Comparison of ENCODE assay signal across 12 cellular contexts in the genomic region with DNA sequence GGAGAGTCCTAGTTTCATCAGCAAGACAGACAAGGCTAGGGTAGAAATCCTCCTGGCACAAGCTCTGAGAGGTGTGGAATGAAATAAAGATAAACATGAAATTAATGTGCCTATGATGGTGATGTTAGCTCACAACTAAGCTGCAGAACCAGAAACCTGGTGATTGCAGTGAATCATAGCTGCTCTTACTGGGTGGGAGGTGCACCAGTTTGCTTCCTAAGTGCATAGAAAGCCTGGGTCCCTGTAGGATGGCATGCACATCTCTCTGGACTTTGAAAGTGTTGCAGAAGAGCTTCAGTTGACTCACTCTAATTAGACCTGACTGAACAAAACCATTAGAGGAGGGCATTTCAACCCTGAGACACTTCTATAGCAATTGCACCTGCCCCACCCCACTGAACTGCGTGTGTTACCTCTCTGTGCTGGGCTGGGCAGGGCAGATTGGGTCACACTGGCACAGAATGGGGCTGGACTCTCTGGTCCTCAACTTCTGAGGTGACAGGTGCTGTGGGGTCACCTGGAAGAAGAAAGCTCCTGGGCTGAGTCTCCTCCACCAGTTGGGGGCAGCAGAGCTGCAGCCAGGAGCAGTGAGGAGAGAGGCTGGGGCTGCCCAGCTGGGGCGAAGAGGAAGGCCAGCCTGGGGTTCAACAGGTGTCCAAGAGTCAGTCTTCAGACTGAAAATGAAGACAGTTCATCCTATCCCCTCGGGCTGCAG. TPM values are rescaled to one million over a fixed set of nuclear protein-coding genes. Genes with fewer than 3 reads are reported as not detected.
DNase-seq lines count a peak whose midpoint lies in the region; TF ChIP-seq lines count a peak whose summit lies in the region.
"Had no signal": no experiment of that assay in that cellular context is flagged by ENCODE, and none has a peak within 500 bp of the region (broad histone marks: within the 10 kb centered on the region; RNA-seq: fewer than 3 reads in every experiment).

No MANE protein-coding gene starts in this region.

- no peaks in the 10 kb centered on the region for H3K9me3 ChIP-seq in OCI-LY1 (ENCODE audit: low read length)
- no peaks in the 10 kb centered on the region for H3K9me3 ChIP-seq in testis

- H3K27me3 ChIP-seq in OCI-LY1 (ENCODE audit: insufficient read depth, low read length) (no peaks in the 10 kb centered on the region), testis (no peaks in the 10 kb centered on the region)

- TF ChIP-seq CTCF in OCI-LY1 (IDR thresholded peaks at IDR 0.05; ENCODE audit: low read length), result peak; percentile 60
- TF ChIP-seq CTCF in fibroblast of villous mesenchyme (IDR thresholded peaks at IDR 0.05; ENCODE audit: insufficient read depth, low read depth, low read length), result peak; percentile 30
- no peak for TF ChIP-seq CTCF in testis (IDR thresholded peaks at IDR 0.05)

- DNase-seq in activated naive CD4-positive, alpha-beta T cell treated with anti-CD3 and anti-CD28 coated beads, Interleukin-2, amount 50 U/mL, for 16 hours, result no peak
- DNase-seq in fibroblast of villous mesenchyme (ENCODE audit: low read depth) (no peak), testis (peak; percentile 24), cortex of kidney (lab: John Stamatoyannopoulos, UW) (no peak), NCI-H1105 (lab: John Stamatoyannopoulos, UW) (no peak)
- no peak for DNase-seq in effector CD8-positive, alpha-beta T cell (lab: John Stamatoyannopoulos, UW)
- DNase-seq: AML-193 had no signal

- H3K27ac ChIP-seq in OCI-LY1 (ENCODE audit: low read depth, low read length, poor library complexity, severe bottlenecking) (no peak overlapping the region), testis (no peak overlapping the region)

- no peaks in the 10 kb centered on the region for H4K20me1 ChIP-seq in OCI-LY1 (ENCODE audit: insufficient read depth, low read length)

- H3K36me3 ChIP-seq in OCI-LY1 (ENCODE audit: insufficient read depth, low read length), result no peaks in the 10 kb centered on the region
- H3K36me3 ChIP-seq in testis (ENCODE audit: low read depth, missing control alignments), result no peaks in the 10 kb centered on the region

- H3K36me3 Mint-ChIP-seq in activated naive CD4-positive, alpha-beta T cell treated with anti-CD3 and anti-CD28 coated beads, Interleukin-2, amount 50 U/mL, for 24 hours, result no peaks in the 10 kb centered on the region

- H3K79me2 ChIP-seq in OCI-LY1 (ENCODE audit: insufficient read depth, low read length), result no peaks in the 10 kb centered on the region

- H3K4me3 Mint-ChIP-seq in activated naive CD4-positive, alpha-beta T cell treated with anti-CD3 and anti-CD28 coated beads, Interleukin-2, amount 50 U/mL, for 24 hours, result no peak overlapping the region
- H3K4me3 Mint-ChIP-seq: dendritic cell treated with granulocyte-macrophage colony-stimulating factor and Interleukin-4, amounts not matched to agents 40 ng/mL and 50 ng/mL, for 4 days had no signal

- no peak overlapping the region for H3K4me2 ChIP-seq in OCI-LY1 (ENCODE audit: low read length)

- WGBS in testis, 2 donors, result 74 to 85% methylated on average over 3 of the region's 3 CpGs

- H3K4me1 Mint-ChIP-seq in activated naive CD4-positive, alpha-beta T cell treated with anti-CD3 and anti-CD28 coated beads, Interleukin-2, amount 50 U/mL, for 24 hours, result no peaks in the 10 kb centered on the region

- H2AFZ ChIP-seq in OCI-LY1 (ENCODE audit: low read length), result no peak overlapping the region

- no peaks in the 10 kb centered on the region for H3K9me3 Mint-ChIP-seq in activated naive CD4-positive, alpha-beta T cell treated with anti-CD3 and anti-CD28 coated beads, Interleukin-2, amount 50 U/mL, for 24 hours
- H3K9me3 Mint-ChIP-seq: dendritic cell treated with granulocyte-macrophage colony-stimulating factor and Interleukin-4, amounts not matched to agents 40 ng/mL and 50 ng/mL, for 4 days had no signal

- H3K9me2 ChIP-seq in OCI-LY1 (ENCODE audit: low read depth, low read length), result no peaks in the 10 kb centered on the region

- no peak overlapping the region for H3K9ac ChIP-seq in OCI-LY1 (ENCODE audit: low read length)

- no peaks in the 10 kb centered on the region for H3F3A ChIP-seq in OCI-LY1 (ENCODE audit: insufficient read depth, low read length)

- H3K4me3 ChIP-seq in OCI-LY1 (ENCODE audit: low read depth, low read length, poor library complexity, severe bottlenecking), result no peak overlapping the region
- H3K4me3 ChIP-seq in fibroblast of villous mesenchyme (ENCODE audit: low read depth, low read length), result no peak overlapping the region
- no peak overlapping the region for H3K4me3 ChIP-seq in testis

- peak overlapping the region; percentile 30 for H3K27ac Mint-ChIP-seq in activated naive CD4-positive, alpha-beta T cell treated with anti-CD3 and anti-CD28 coated beads, Interleukin-2, amount 50 U/mL, for 24 hours
- H3K27ac Mint-ChIP-seq: dendritic cell treated with granulocyte-macrophage colony-stimulating factor and Interleukin-4, amounts not matched to agents 40 ng/mL and 50 ng/mL, for 4 days had no signal

- TF ChIP-seq POLR2A in testis (IDR thresholded peaks at IDR 0.05), result no peak

- intact Hi-C loops in testis (cut with DNase I; ENCODE audit: low total_unique reads), result no loop called here

- H3K27me3 Mint-ChIP-seq in activated naive CD4-positive, alpha-beta T cell treated with anti-CD3 and anti-CD28 coated beads, Interleukin-2, amount 50 U/mL, for 24 hours, result no peaks in the 10 kb centered on the region

- peaks cover 26% of the 10 kb centered on the region for H3K4me1 ChIP-seq in OCI-LY1 (ENCODE audit: insufficient read depth, low read length, severe bottlenecking)
- peaks cover 4% of the 10 kb centered on the region for H3K4me1 ChIP-seq in testis

RNA-seq across cellular contexts. Expression of a gene that starts 57.9 kb away (rescaled TPM):
- total RNA-seq in fibroblast of villous mesenchyme, result not detected in 2 replicates
- total RNA-seq in testis, result 10 to 100 TPM in 1 of 2 donors, 1 to 10 TPM in 1; 2.8 to 21.5 TPM
- polyA plus RNA-seq in testis (ENCODE audit: insufficient read depth, low read depth, low replicate concordance), result 4.5 TPM
- total RNA-seq: M059J, pulmonary artery endothelial cell had no signal

Comparison
In these comparisons a context has a peak if more than half of its experiments do, and no peak if none do; other contexts are left out.
1. CTCF ChIP-seq: peak in OCI-LY1 (single experiment) and fibroblast of villous mesenchyme (single experiment); none in testis (0 of 3).